8 cellular contexts compared by ENCODE assay signal in the genomic region with DNA sequence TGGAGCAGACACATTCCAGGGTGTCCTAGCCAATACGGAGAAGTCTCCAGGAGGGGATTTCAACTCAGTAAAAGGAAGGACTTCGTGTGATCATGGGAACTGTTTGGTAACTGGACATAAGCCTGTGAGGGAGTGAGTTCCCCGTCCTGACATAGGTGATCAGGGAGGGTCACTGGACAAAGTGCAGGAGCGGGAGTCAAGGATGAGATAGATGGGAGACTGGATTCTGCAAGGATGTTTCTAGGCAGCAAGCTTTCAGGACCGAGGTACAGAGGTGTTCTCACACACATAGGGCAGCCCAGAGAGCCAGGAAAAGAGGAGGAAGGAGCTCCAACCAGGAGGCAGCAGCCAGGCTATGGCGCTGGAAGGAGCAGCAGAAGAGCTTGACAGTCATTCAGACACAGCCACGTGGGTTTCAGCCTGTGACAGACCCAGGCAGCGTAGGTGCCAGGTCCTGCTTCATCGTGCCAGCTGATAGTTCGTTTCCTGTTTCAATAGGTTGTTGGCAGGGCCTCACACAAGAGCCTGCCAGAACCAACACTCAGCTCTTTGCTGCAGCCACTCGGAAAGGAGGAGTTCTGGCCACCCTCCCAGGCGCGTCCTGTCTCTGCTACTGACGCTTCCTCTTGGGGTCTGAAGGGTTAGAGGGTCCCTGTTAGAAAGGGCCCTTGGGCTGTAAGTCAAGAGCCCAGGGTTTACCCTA.
DNase-seq lines count a peak whose midpoint lies in the region; ATAC-seq and TF ChIP-seq lines count a peak whose summit lies in the region.

No MANE protein-coding gene starts in this region.

- peaks cover 31% of the 10 kb centered on the region for H3K4me1 Mint-ChIP-seq in nephron progenitor cell
- H3K4me1 Mint-ChIP-seq in T-helper 2 cell treated with Interferon-gamma antibody and Interleukin-4, amounts not matched to agents 5 μg/mL and 100 μg/mL, for 36 hours (ENCODE audit: low read depth): peaks cover 4% of the 10 kb centered on the region

- no peak overlapping the region for H3K4me3 ChIP-seq in epithelial cell of esophagus (ENCODE audit: low read length)

- peak overlapping the region; percentile 54 for H3K27ac ChIP-seq in C4-2B

- peak overlapping the region; percentile 60 for H3K27ac Mint-ChIP-seq in nephron progenitor cell
- H3K27ac Mint-ChIP-seq in T-helper 2 cell treated with Interferon-gamma antibody and Interleukin-4, amounts not matched to agents 5 μg/mL and 100 μg/mL, for 36 hours: no peak overlapping the region

- ATAC-seq in GM21529 (IDR thresholded peaks at IDR 0.05; ENCODE audit: unreplicated experiment) (no peak), HG02870 (IDR thresholded peaks at IDR 0.05; ENCODE audit: unreplicated experiment) (no peak)

- peaks cover 6% of the 10 kb centered on the region for H3K27me3 Mint-ChIP-seq in nephron progenitor cell (ENCODE audit: low read depth, poor library complexity)
- H3K27me3 Mint-ChIP-seq in T-helper 2 cell treated with Interferon-gamma antibody and Interleukin-4, amounts not matched to agents 5 μg/mL and 100 μg/mL, for 36 hours (ENCODE audit: low read depth): no peaks in the 10 kb centered on the region

- H3K36me3 Mint-ChIP-seq in nephron progenitor cell (ENCODE audit: low read depth): peaks cover 43% of the 10 kb centered on the region
- no peaks in the 10 kb centered on the region for H3K36me3 Mint-ChIP-seq in T-helper 2 cell treated with Interferon-gamma antibody and Interleukin-4, amounts not matched to agents 5 μg/mL and 100 μg/mL, for 36 hours (ENCODE audit: low read depth)

- no peak for TF ChIP-seq CTCF in C4-2B (conservative IDR thresholded peaks at IDR 0.05)
- TF ChIP-seq CTCF in epithelial cell of esophagus (IDR thresholded peaks at IDR 0.05; ENCODE audit: insufficient read depth, low read depth, low read length, missing control alignments): no peak
- no peak for TF ChIP-seq CTCF in nephron progenitor cell (IDR thresholded peaks at IDR 0.05)

- no peak overlapping the region for H3K4me3 Mint-ChIP-seq in nephron progenitor cell
- no peak overlapping the region for H3K4me3 Mint-ChIP-seq in T-helper 2 cell treated with Interferon-gamma antibody and Interleukin-4, amounts not matched to agents 5 μg/mL and 100 μg/mL, for 36 hours

- DNase-seq in NCI-H446 (lab: John Stamatoyannopoulos, UW) (peak; percentile 53 to 84), epithelial cell of esophagus (ENCODE audit: low read depth) (peak; percentile 61), nephron progenitor cell (no peak), NCI-H1436 (lab: John Stamatoyannopoulos, UW) (no peak)
- no peak for DNase-seq in T-helper 2 cell treated with Interferon-gamma antibody and Interleukin-4, amounts not matched to agents 5 μg/mL and 100 μg/mL, for 36 hours (ENCODE audit: low spot score)

- no peaks in the 10 kb centered on the region for H3K9me3 Mint-ChIP-seq in nephron progenitor cell
- H3K9me3 Mint-ChIP-seq in T-helper 2 cell treated with Interferon-gamma antibody and Interleukin-4, amounts not matched to agents 5 μg/mL and 100 μg/mL, for 36 hours: no peaks in the 10 kb centered on the region

Comparison
In these comparisons a context has a peak if more than half of its experiments do, and no peak if none do; other contexts are left out.
1. DNase-seq: peak in NCI-H446 (2 of 2) and epithelial cell of esophagus (single experiment); none in nephron progenitor cell (single experiment), T-helper 2 cell treated with Interferon-gamma antibody and Interleukin-4, amounts not matched to agents 5 μg/mL and 100 μg/mL, for 36 hours (single experiment) and NCI-H1436 (single experiment).